9 cellular contexts compared by ENCODE assay signal in the genomic region with DNA sequence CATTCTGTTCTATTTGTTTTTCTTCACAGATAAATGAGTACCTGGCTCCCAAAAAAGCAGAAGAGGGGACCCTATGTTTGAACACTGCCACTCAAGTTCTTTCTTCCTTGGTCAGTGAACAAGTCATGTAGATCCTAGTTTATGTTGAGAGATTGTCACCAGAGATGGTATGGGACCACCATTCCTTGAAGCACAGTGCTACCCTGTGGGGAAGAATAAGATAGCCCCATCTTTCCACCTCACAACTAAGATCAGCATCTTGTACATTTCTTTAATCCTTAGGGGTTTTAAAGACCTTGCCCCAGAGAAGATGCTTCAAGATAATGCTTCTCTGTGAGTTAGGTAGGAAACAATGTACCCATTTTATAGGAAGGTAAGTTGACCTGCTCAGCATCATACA.
A peak's percentile ranks its signal among the peaks of the same experiment; 100 is the strongest.
DNase-seq lines count a peak whose midpoint lies in the region; ATAC-seq and TF ChIP-seq lines count a peak whose summit lies in the region.
"Had no signal": no experiment of that assay in that cellular context is flagged by ENCODE, and none has a peak within 500 bp of the region (broad histone marks: within the 10 kb centered on the region; RNA-seq: fewer than 3 reads in every experiment).

No MANE protein-coding gene starts in this region.

- no peak overlapping the region for H3K27ac Mint-ChIP-seq in chondrocyte (ENCODE audit: unreplicated experiment)
- H3K27ac Mint-ChIP-seq in nephron progenitor cell = no peak overlapping the region
- no peak overlapping the region for H3K27ac Mint-ChIP-seq in WTC11

- H3K36me3 Mint-ChIP-seq in chondrocyte (ENCODE audit: low read depth) (no peaks in the 10 kb centered on the region), nephron progenitor cell (ENCODE audit: low read depth) (no peaks in the 10 kb centered on the region), WTC11 (no peaks in the 10 kb centered on the region)

- no peak overlapping the region for H3K4me3 ChIP-seq in GM12875 (ENCODE audit: low read depth, low read length)
- H3K4me3 ChIP-seq: psoas muscle had no signal

- no peak overlapping the region for H3K4me3 Mint-ChIP-seq in chondrocyte (ENCODE audit: unreplicated experiment)
- no peak overlapping the region for H3K4me3 Mint-ChIP-seq in nephron progenitor cell
- no peak overlapping the region for H3K4me3 Mint-ChIP-seq in WTC11

- TF ChIP-seq CTCF in GM12875 (IDR thresholded peaks at IDR 0.05; ENCODE audit: borderline replicate concordance, insufficient read depth, low read depth, low read length) (peak; percentile 26; the same call in 1 of the 2 replicates), chondrocyte (IDR thresholded peaks at IDR 0.05) (peak; percentile 29), nephron progenitor cell (IDR thresholded peaks at IDR 0.05) (peak; percentile 15), WTC11 (IDR thresholded peaks at IDR 0.05) (no peak)

- H3K4me1 Mint-ChIP-seq in chondrocyte (ENCODE audit: low read depth) (peaks cover 13% of the 10 kb centered on the region), nephron progenitor cell (peaks cover 81% of the 10 kb centered on the region), WTC11 (peaks cover 33% of the 10 kb centered on the region)

- H3K27me3 Mint-ChIP-seq in chondrocyte (ENCODE audit: low read depth) = peaks cover 8% of the 10 kb centered on the region
- peaks cover 4% of the 10 kb centered on the region for H3K27me3 Mint-ChIP-seq in nephron progenitor cell (ENCODE audit: low read depth, poor library complexity)
- H3K27me3 Mint-ChIP-seq in WTC11 (ENCODE audit: low read depth) = no peaks in the 10 kb centered on the region

- H3K9me3 Mint-ChIP-seq in chondrocyte (ENCODE audit: low read depth) (no peaks in the 10 kb centered on the region), nephron progenitor cell (no peaks in the 10 kb centered on the region), WTC11 (peaks cover 5% of the 10 kb centered on the region; the same call in 1 of the 2 replicates)

- no peak for ATAC-seq in HG02610 (IDR thresholded peaks at IDR 0.05; ENCODE audit: unreplicated experiment)
- ATAC-seq in WTC11 = no peak
- ATAC-seq: psoas muscle had no signal

- CTCF ChIA-PET in WTC11 (lab: Charles Lee) = interaction anchor here (0.7 to 0.9 kb wide), 3 partner anchors 10 to 214 kb away, joined by 3 read pairs; no protein-coding TSS in a partner anchor

- POLR2A ChIA-PET in WTC11 (lab: Charles Lee) = no interaction called here

- DNase-seq in LHCN-M2 (ENCODE audit: low read depth) (peak; percentile 39), chondrocyte (ENCODE audit: low spot score) (no peak), nephron progenitor cell (no peak), WTC11 (ENCODE audit: low spot score) (no peak), DMS53 treated with DMSO at 0.1 percent for 48 hours (lab: John Stamatoyannopoulos, UW; ENCODE audit: unreplicated experiment) (no peak)
- DNase-seq: NCI-H146, psoas muscle had no signal

TF ChIP-seq in WTC11, 78 proteins besides CTCF, POLR2A, EP300 and RAD21:
- TF ChIP-seq TP53 (CRISPR knock-in tag; IDR thresholded peaks at IDR 0.05) (no peak), SMAD3 (CRISPR knock-in tag; IDR thresholded peaks at IDR 0.05; ENCODE audit: borderline replicate concordance) (no peak), ZNF232 (CRISPR knock-in tag; IDR thresholded peaks at IDR 0.05) (no peak), FOXP1 (CRISPR knock-in tag; IDR thresholded peaks at IDR 0.05; ENCODE audit: borderline replicate concordance) (no peak), OVOL2 (CRISPR knock-in tag; IDR thresholded peaks at IDR 0.05; ENCODE audit: borderline replicate concordance) (no peak), ZNF423 (CRISPR knock-in tag; IDR thresholded peaks at IDR 0.05) (no peak), NR2C2 (CRISPR knock-in tag; IDR thresholded peaks at IDR 0.05) (no peak), TCF7 (CRISPR knock-in tag; IDR thresholded peaks at IDR 0.05; ENCODE audit: low read depth) (no peak), TEAD4 (CRISPR knock-in tag; IDR thresholded peaks at IDR 0.05) (no peak), MXD4 (CRISPR knock-in tag; IDR thresholded peaks at IDR 0.05; ENCODE audit: borderline replicate concordance) (no peak), ZNF396 (CRISPR knock-in tag; IDR thresholded peaks at IDR 0.05; ENCODE audit: borderline replicate concordance) (no peak)
- TF ChIP-seq, protein P1, sequence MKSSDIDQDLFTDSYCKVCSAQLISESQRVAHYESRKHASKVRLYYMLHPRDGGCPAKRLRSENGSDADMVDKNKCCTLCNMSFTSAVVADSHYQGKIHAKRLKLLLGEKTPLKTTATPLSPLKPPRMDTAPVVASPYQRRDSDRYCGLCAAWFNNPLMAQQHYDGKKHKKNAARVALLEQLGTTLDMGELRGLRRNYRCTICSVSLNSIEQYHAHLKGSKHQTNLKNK (CRISPR knock-in tag; IDR thresholded peaks at IDR 0.05) = no peak
- TF ChIP-seq, protein P2, sequence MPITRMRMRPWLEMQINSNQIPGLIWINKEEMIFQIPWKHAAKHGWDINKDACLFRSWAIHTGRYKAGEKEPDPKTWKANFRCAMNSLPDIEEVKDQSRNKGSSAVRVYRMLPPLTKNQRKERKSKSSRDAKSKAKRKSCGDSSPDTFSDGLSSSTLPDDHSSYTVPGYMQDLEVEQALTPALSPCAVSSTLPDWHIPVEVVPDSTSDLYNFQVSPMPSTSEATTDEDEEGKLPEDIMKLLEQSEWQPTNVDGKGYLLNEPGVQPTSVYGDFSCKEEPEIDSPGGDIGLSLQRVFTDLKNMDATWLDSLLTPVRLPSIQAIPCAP (CRISPR knock-in tag; IDR thresholded peaks at IDR 0.05) = no peak
- TF ChIP-seq, protein P3, sequence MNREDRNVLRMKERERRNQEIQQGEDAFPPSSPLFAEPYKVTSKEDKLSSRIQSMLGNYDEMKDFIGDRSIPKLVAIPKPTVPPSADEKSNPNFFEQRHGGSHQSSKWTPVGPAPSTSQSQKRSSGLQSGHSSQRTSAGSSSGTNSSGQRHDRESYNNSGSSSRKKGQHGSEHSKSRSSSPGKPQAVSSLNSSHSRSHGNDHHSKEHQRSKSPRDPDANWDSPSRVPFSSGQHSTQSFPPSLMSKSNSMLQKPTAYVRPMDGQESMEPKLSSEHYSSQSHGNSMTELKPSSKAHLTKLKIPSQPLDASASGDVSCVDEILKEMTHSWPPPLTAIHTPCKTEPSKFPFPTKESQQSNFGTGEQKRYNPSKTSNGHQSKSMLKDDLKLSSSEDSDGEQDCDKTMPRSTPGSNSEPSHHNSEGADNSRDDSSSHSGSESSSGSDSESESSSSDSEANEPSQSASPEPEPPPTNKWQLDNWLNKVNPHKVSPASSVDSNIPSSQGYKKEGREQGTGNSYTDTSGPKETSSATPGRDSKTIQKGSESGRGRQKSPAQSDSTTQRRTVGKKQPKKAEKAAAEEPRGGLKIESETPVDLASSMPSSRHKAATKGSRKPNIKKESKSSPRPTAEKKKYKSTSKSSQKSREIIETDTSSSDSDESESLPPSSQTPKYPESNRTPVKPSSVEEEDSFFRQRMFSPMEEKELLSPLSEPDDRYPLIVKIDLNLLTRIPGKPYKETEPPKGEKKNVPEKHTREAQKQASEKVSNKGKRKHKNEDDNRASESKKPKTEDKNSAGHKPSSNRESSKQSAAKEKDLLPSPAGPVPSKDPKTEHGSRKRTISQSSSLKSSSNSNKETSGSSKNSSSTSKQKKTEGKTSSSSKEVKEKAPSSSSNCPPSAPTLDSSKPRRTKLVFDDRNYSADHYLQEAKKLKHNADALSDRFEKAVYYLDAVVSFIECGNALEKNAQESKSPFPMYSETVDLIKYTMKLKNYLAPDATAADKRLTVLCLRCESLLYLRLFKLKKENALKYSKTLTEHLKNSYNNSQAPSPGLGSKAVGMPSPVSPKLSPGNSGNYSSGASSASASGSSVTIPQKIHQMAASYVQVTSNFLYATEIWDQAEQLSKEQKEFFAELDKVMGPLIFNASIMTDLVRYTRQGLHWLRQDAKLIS (CRISPR knock-in tag; IDR thresholded peaks at IDR 0.05; ENCODE audit: borderline replicate concordance) = no peak
- TF ChIP-seq, protein P4, sequence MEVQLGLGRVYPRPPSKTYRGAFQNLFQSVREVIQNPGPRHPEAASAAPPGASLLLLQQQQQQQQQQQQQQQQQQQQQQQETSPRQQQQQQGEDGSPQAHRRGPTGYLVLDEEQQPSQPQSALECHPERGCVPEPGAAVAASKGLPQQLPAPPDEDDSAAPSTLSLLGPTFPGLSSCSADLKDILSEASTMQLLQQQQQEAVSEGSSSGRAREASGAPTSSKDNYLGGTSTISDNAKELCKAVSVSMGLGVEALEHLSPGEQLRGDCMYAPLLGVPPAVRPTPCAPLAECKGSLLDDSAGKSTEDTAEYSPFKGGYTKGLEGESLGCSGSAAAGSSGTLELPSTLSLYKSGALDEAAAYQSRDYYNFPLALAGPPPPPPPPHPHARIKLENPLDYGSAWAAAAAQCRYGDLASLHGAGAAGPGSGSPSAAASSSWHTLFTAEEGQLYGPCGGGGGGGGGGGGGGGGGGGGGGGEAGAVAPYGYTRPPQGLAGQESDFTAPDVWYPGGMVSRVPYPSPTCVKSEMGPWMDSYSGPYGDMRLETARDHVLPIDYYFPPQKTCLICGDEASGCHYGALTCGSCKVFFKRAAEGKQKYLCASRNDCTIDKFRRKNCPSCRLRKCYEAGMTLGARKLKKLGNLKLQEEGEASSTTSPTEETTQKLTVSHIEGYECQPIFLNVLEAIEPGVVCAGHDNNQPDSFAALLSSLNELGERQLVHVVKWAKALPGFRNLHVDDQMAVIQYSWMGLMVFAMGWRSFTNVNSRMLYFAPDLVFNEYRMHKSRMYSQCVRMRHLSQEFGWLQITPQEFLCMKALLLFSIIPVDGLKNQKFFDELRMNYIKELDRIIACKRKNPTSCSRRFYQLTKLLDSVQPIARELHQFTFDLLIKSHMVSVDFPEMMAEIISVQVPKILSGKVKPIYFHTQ (CRISPR knock-in tag; IDR thresholded peaks at IDR 0.05) = no peak
- TF ChIP-seq, protein P5, sequence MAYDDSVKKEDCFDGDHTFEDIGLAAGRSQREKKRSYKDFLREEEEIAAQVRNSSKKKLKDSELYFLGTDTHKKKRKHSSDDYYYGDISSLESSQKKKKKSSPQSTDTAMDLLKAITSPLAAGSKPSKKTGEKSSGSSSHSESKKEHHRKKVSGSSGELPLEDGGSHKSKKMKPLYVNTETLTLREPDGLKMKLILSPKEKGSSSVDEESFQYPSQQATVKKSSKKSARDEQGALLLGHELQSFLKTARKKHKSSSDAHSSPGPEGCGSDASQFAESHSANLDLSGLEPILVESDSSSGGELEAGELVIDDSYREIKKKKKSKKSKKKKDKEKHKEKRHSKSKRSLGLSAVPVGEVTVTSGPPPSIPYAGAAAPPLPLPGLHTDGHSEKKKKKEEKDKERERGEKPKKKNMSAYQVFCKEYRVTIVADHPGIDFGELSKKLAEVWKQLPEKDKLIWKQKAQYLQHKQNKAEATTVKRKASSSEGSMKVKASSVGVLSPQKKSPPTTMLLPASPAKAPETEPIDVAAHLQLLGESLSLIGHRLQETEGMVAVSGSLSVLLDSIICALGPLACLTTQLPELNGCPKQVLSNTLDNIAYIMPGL (CRISPR knock-in tag; IDR thresholded peaks at IDR 0.05) = no peak
